ENCODE assay signal across 10 cellular contexts in the genomic region with DNA sequence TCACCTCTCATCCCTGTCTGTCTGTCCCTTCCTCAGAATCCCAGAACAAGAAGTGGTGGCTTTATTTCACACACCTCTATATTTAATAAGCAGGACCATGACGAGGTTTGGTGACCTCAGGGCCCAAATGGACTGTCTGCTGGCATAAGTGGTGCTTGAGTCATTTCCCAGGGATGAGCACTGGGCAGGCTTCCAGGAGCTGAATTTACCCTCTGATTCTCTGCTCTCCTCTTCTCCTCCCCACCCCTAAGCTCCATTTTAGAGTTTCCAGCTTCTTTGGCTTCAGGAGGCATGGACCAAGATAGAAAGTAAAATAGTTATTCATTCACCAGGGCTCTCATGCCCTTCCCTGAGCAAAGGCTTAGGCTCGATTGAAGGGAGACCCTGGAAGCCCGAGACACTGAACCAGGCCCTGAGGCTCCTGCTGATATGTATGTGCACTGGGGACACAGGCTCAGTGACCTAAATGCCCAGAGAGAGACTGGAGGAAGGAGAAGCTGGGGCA.
DNase-seq lines count a peak whose midpoint lies in the region; ATAC-seq and TF ChIP-seq lines count a peak whose summit lies in the region.
"Had no signal": no experiment of that assay in that cellular context is flagged by ENCODE, and none has a peak within 500 bp of the region (broad histone marks: within the 10 kb centered on the region; RNA-seq: fewer than 3 reads in every experiment).

No MANE protein-coding gene starts in this region.

- no peak for TF ChIP-seq EP300 in gastroesophageal sphincter (IDR thresholded peaks at IDR 0.05)

- H3K27me3 ChIP-seq in gastroesophageal sphincter (no peaks in the 10 kb centered on the region), stomach smooth muscle (ENCODE audit: control insufficient read depth in 1 of 2, insufficient read depth in 2 of 2, low read length in 2 of 2) (no peaks in the 10 kb centered on the region)

- peak; percentile 57 for ATAC-seq in gastroesophageal sphincter
- ATAC-seq in HG03571 (IDR thresholded peaks at IDR 0.05; ENCODE audit: unreplicated experiment) = no peak
- ATAC-seq: natural killer cell had no signal

- H3K9me3 ChIP-seq in gastroesophageal sphincter = no peaks in the 10 kb centered on the region
- H3K9me3 ChIP-seq in stomach smooth muscle (ENCODE audit: control insufficient read depth in 2 of 2, low read length in 2 of 2) = no peaks in the 10 kb centered on the region

- DNase-seq in HPDE6-E6E7 (ENCODE audit: extremely low spot score) (peak; percentile 74), SW480 (ENCODE audit: low spot score) (peak; percentile 56), RPMI8226 (no peak), KG1 (lab: John Stamatoyannopoulos, UW) (no peak)
- no peak for DNase-seq in stimulated activated CD4-positive, alpha-beta T cell treated with anti-CD3 and anti-CD28 coated beads, Interleukin-4, amount 100 ng/mL, for 1 hour
- DNase-seq: natural killer cell, NCI-H2081 treated with DMSO at 0.1 percent for 48 hours had no signal

- H3K36me3 ChIP-seq in gastroesophageal sphincter = no peaks in the 10 kb centered on the region
- H3K36me3 ChIP-seq in stomach smooth muscle (ENCODE audit: control insufficient read depth in 2 of 2, insufficient read depth in 2 of 2, low read length in 2 of 2) = no peaks in the 10 kb centered on the region

- no peak for TF ChIP-seq CTCF in gastroesophageal sphincter (IDR thresholded peaks at IDR 0.05)

- WGBS in gastroesophageal sphincter (ENCODE audit: low coverage in 1 of 2), 2 donors = 21% methylated on average over 2 of the region's 3 CpGs; no CpG with 5 or more reads in 1 of the 2 donors

- H3K4me1 ChIP-seq in gastroesophageal sphincter (peaks cover 13 to 95% (median 49%) of the 10 kb centered on the region in 3 donors), stomach smooth muscle (ENCODE audit: control insufficient read depth, insufficient read depth, low read length) (peaks cover 85% of the 10 kb centered on the region)

- peak overlapping the region in 1 of 2 donors; percentile 5 for H3K9ac ChIP-seq in stomach smooth muscle (ENCODE audit: low read length in 2 of 2)

- no peak for TF ChIP-seq POLR2A in gastroesophageal sphincter (IDR thresholded peaks at IDR 0.05)

- H3K4me3 ChIP-seq in gastroesophageal sphincter = no peak overlapping the region
- peak overlapping the region in 1 of 2 donors; percentile 22 for H3K4me3 ChIP-seq in stomach smooth muscle (ENCODE audit: low read length in 2 of 2)

- H3K27ac ChIP-seq in gastroesophageal sphincter (peak overlapping the region; percentile 39 to 93 (median 90)), stomach smooth muscle (ENCODE audit: low read length) (peak overlapping the region; percentile 82)

Comparison
In these comparisons a context has a peak if more than half of its experiments do, and no peak if none do; other contexts are left out.
1. DNase-seq: peak in HPDE6-E6E7 (single experiment) and SW480 (single experiment); none in RPMI8226 (single experiment), stimulated activated CD4-positive, alpha-beta T cell treated with anti-CD3 and anti-CD28 coated beads, Interleukin-4, amount 100 ng/mL, for 1 hour (single experiment) and KG1 (single experiment).